17 cellular contexts compared by ENCODE assay signal in genomic region chr4:99572527-99573240, GRCh38. TPM values are rescaled to one million over a fixed set of nuclear protein-coding genes. Genes with fewer than 3 reads are reported as not detected.
A peak's percentile ranks its signal among the peaks of the same experiment; 100 is the strongest.
DNase-seq lines count a peak whose midpoint lies in the region; ATAC-seq and TF ChIP-seq lines count a peak whose summit lies in the region.
"Had no signal": no experiment of that assay in that cellular context is flagged by ENCODE, and none has a peak within 500 bp of the region (broad histone marks: within the 10 kb centered on the region; RNA-seq: fewer than 3 reads in every experiment).

No MANE protein-coding gene starts in this region.

- ATAC-seq in gastroesophageal sphincter (peak; percentile 60), gastrocnemius medialis (peak; percentile 70 to 78)

- intact Hi-C loops in gastrocnemius medialis (cut with DNase I; ENCODE audit: low total_unique reads): no loop called here
- intact Hi-C loops in Caco-2 (cut with micrococcal nuclease; ENCODE audit: unreplicated experiment): no loop called here

- H4K20me1 ChIP-seq in GM23248 (ENCODE audit: insufficient read depth): no peaks in the 10 kb centered on the region

- no peak overlapping the region for H3K4me3 ChIP-seq in GM23248
- no peak overlapping the region for H3K4me3 ChIP-seq in gastroesophageal sphincter
- H3K4me3 ChIP-seq in gastrocnemius medialis: no peak overlapping the region
- no peak overlapping the region for H3K4me3 ChIP-seq in CD8-positive, alpha-beta memory T cell (ENCODE audit: low read length)
- no peak overlapping the region for H3K4me3 ChIP-seq in Caco-2 (ENCODE audit: low read depth, low read length)

- no peak for TF ChIP-seq EP300 in gastroesophageal sphincter (IDR thresholded peaks at IDR 0.05)

- H3K36me3 ChIP-seq in GM23248 (ENCODE audit: low read depth) (no peaks in the 10 kb centered on the region), gastroesophageal sphincter (no peaks in the 10 kb centered on the region), gastrocnemius medialis (no peaks in the 10 kb centered on the region), Caco-2 (ENCODE audit: control insufficient read depth, insufficient read depth, low read length) (no peaks in the 10 kb centered on the region)
- no peaks in the 10 kb centered on the region for H3K36me3 ChIP-seq in CD8-positive, alpha-beta memory T cell (ENCODE audit: insufficient read depth, low read length)

- H3K27me3 Mint-ChIP-seq in CD8-positive, alpha-beta memory T cell: peaks cover 23 to 70% of the 10 kb centered on the region in 2 donors
- H3K27me3 Mint-ChIP-seq in Caco-2 (ENCODE audit: insufficient read depth, unreplicated experiment): peaks cover 3% of the 10 kb centered on the region

- CTCF ChIA-PET in CD8-positive, alpha-beta memory T cell (lab: Charles Lee): no interaction called here
- CTCF ChIA-PET in Caco-2 (lab: Charles Lee): no interaction called here

- in situ Hi-C loops in GM23248 (cut with MboI): no loop called here
- in situ Hi-C loops in gastrocnemius medialis (cut with MboI; ENCODE audit: low sequenced_read_pairs in 4 of 4): loop anchor here in 2 of 4 donors (25.0 kb wide), 2 partner anchors 365 to 390 kb away; partner anchors contain the start of genes DNAJB14 (in 1 of the 2) and H2AZ1 (in 1 of the 2)

- no peak overlapping the region for H3K27ac ChIP-seq in GM23248
- H3K27ac ChIP-seq in gastroesophageal sphincter: peak overlapping the region; percentile 56 to 68 (median 61)
- peak overlapping the region in 3 of 4 donors; percentile 32 to 56 (median 45) for H3K27ac ChIP-seq in gastrocnemius medialis
- H3K27ac ChIP-seq in CD8-positive, alpha-beta memory T cell (ENCODE audit: low read depth, low read length): no peak overlapping the region

- H3K27ac Mint-ChIP-seq in CD8-positive, alpha-beta memory T cell: no peak overlapping the region
- H3K27ac Mint-ChIP-seq in Caco-2 (ENCODE audit: unreplicated experiment): no peak overlapping the region
- H3K27ac Mint-ChIP-seq: activated naive CD4-positive, alpha-beta T cell treated with anti-CD3 and anti-CD28 coated beads, Interleukin-2, amount 50 U/mL, for 24 hours; activated T-cell treated with anti-CD3 and anti-CD28 coated beads, Interleukin-2, amount 50 U/mL, for 24 hours; CD4-positive, alpha-beta memory T cell; stimulated activated naive CD8-positive, alpha-beta T cell treated with anti-CD3 and anti-CD28 coated beads, Interleukin-15, Interleukin-2, amounts not matched to agents 100 ng/mL and 50 ng/mL, for 24 hours had no signal

- POLR2A ChIA-PET in CD8-positive, alpha-beta memory T cell (lab: Charles Lee): no interaction called here
- POLR2A ChIA-PET in Caco-2 (lab: Charles Lee): no interaction called here

- no peak overlapping the region for H3K9ac ChIP-seq in GM23248

- no peaks in the 10 kb centered on the region for H3K9me3 Mint-ChIP-seq in CD8-positive, alpha-beta memory T cell
- no peaks in the 10 kb centered on the region for H3K9me3 Mint-ChIP-seq in Caco-2 (ENCODE audit: unreplicated experiment)
- H3K9me3 Mint-ChIP-seq: activated naive CD4-positive, alpha-beta T cell treated with anti-CD3 and anti-CD28 coated beads, Interleukin-2, amount 50 U/mL, for 24 hours; activated T-cell treated with anti-CD3 and anti-CD28 coated beads, Interleukin-2, amount 50 U/mL, for 24 hours; stimulated activated naive CD8-positive, alpha-beta T cell treated with anti-CD3 and anti-CD28 coated beads, Interleukin-15, Interleukin-2, amounts not matched to agents 100 ng/mL and 50 ng/mL, for 24 hours had no signal

- no TSS peak for BruUV-seq in Caco-2 (replicated peaks; lab: Mats Ljungman, UMichigan)

- H2AFZ ChIP-seq in GM23248: no peak overlapping the region

- peak; percentile 12 for DNase-seq in GM23248
- DNase-seq in RPMI7951 (ENCODE audit: low read depth): peak; percentile 58
- no peak for DNase-seq in gastrocnemius medialis
- DNase-seq in NCI-H1694 (lab: John Stamatoyannopoulos, UW): no peak
- DNase-seq in NCI-H2081 (lab: John Stamatoyannopoulos, UW): no peak
- no peak for DNase-seq in CD8-positive, alpha-beta memory T cell
- DNase-seq in Caco-2: no peak
- DNase-seq: activated T-cell treated with anti-CD3 and anti-CD28 coated beads, Interleukin-2, amount 50 U/mL, for 24 hours; CD4-positive, alpha-beta memory T cell; head of caudate nucleus; mesendoderm; NCI-H187; NCI-H69 had no signal

- no peaks in the 10 kb centered on the region for H3K27me3 ChIP-seq in GM23248 (replicated peaks; ENCODE audit: insufficient read depth)
- H3K27me3 ChIP-seq in gastroesophageal sphincter: no peaks in the 10 kb centered on the region
- H3K27me3 ChIP-seq in gastrocnemius medialis: no peaks in the 10 kb centered on the region
- no peaks in the 10 kb centered on the region for H3K27me3 ChIP-seq in CD8-positive, alpha-beta memory T cell (ENCODE audit: insufficient read depth, low read length, poor library complexity, severe bottlenecking)
- no peaks in the 10 kb centered on the region; the same call in 1 of the 2 replicates for H3K27me3 ChIP-seq in Caco-2 (replicated peaks; ENCODE audit: control insufficient read depth, insufficient read depth, low read length)

- TF ChIP-seq POLR2A in gastroesophageal sphincter (IDR thresholded peaks at IDR 0.05) (no peak), gastrocnemius medialis (IDR thresholded peaks at IDR 0.05) (no peak)

- H3K4me2 ChIP-seq in GM23248 (ENCODE audit: unreplicated experiment): no peak overlapping the region

- no peaks in the 10 kb centered on the region for H3K9me2 ChIP-seq in GM23248 (ENCODE audit: insufficient read depth)

- 61 to 65% methylated on average over 6 of the region's 6 CpGs for WGBS in GM23248 (ENCODE audit: low coverage in 1 of 2, low lambda C conversion rate in 2 of 2, missing lambda C conversion rate in 2 of 2), 2 experiments
- WGBS in gastroesophageal sphincter (ENCODE audit: low coverage in 1 of 2), 2 donors: 34 to 36% methylated on average over 6 of the region's 6 CpGs

- H3K9me3 ChIP-seq in GM23248 (ENCODE audit: low read depth): no peaks in the 10 kb centered on the region
- H3K9me3 ChIP-seq in gastroesophageal sphincter: no peaks in the 10 kb centered on the region
- no peaks in the 10 kb centered on the region for H3K9me3 ChIP-seq in gastrocnemius medialis
- no peaks in the 10 kb centered on the region for H3K9me3 ChIP-seq in CD8-positive, alpha-beta memory T cell (ENCODE audit: low read length)
- H3K9me3 ChIP-seq in Caco-2: no peaks in the 10 kb centered on the region

- no peak for TF ChIP-seq CTCF in gastroesophageal sphincter (IDR thresholded peaks at IDR 0.05)
- no peak for TF ChIP-seq CTCF in gastrocnemius medialis (IDR thresholded peaks at IDR 0.05 in 4 of 5, conservative IDR thresholded peaks at IDR 0.05 in 1 of 5)
- TF ChIP-seq CTCF in Caco-2 (IDR thresholded peaks at IDR 0.05; ENCODE audit: insufficient read depth in 1 of 2, low read depth in 1 of 2, low read length in 1 of 2, severe bottlenecking in 1 of 2, unreplicated experiment in 1 of 2): no peak

- H3K4me3 Mint-ChIP-seq in CD8-positive, alpha-beta memory T cell: no peak overlapping the region
- H3K4me3 Mint-ChIP-seq in Caco-2 (ENCODE audit: unreplicated experiment): no peak overlapping the region
- H3K4me3 Mint-ChIP-seq: activated naive CD4-positive, alpha-beta T cell treated with anti-CD3 and anti-CD28 coated beads, Interleukin-2, amount 50 U/mL, for 24 hours; activated T-cell treated with anti-CD3 and anti-CD28 coated beads, Interleukin-2, amount 50 U/mL, for 24 hours; CD4-positive, alpha-beta memory T cell; stimulated activated naive CD8-positive, alpha-beta T cell treated with anti-CD3 and anti-CD28 coated beads, Interleukin-15, Interleukin-2, amounts not matched to agents 100 ng/mL and 50 ng/mL, for 24 hours had no signal

- H3K4me1 ChIP-seq in GM23248 (ENCODE audit: insufficient read depth): no peaks in the 10 kb centered on the region
- peaks cover 0 to 21% (median 0%) of the 10 kb centered on the region in 3 donors for H3K4me1 ChIP-seq in gastroesophageal sphincter
- peaks cover 9 to 20% of the 10 kb centered on the region in 2 donors for H3K4me1 ChIP-seq in gastrocnemius medialis
- H3K4me1 ChIP-seq in CD8-positive, alpha-beta memory T cell (ENCODE audit: insufficient read depth, low read length): no peaks in the 10 kb centered on the region
- H3K4me1 ChIP-seq in Caco-2: peaks cover 11% of the 10 kb centered on the region; the same call in 1 of the 2 replicates

- no peaks in the 10 kb centered on the region for H3K36me3 Mint-ChIP-seq in CD8-positive, alpha-beta memory T cell
- H3K36me3 Mint-ChIP-seq in Caco-2 (ENCODE audit: insufficient read depth, unreplicated experiment): no peaks in the 10 kb centered on the region
- H3K36me3 Mint-ChIP-seq: activated naive CD4-positive, alpha-beta T cell treated with anti-CD3 and anti-CD28 coated beads, Interleukin-2, amount 50 U/mL, for 24 hours; CD4-positive, alpha-beta memory T cell had no signal

- H3F3A ChIP-seq in GM23248 (ENCODE audit: insufficient read depth): no peaks in the 10 kb centered on the region

- no peaks in the 10 kb centered on the region for H3K79me2 ChIP-seq in GM23248 (ENCODE audit: insufficient read depth)

- H3K4me1 Mint-ChIP-seq in CD8-positive, alpha-beta memory T cell: no peaks in the 10 kb centered on the region
- peaks cover 1% of the 10 kb centered on the region for H3K4me1 Mint-ChIP-seq in Caco-2 (ENCODE audit: low read depth, unreplicated experiment)
- H3K4me1 Mint-ChIP-seq: activated naive CD4-positive, alpha-beta T cell treated with anti-CD3 and anti-CD28 coated beads, Interleukin-2, amount 50 U/mL, for 24 hours; CD4-positive, alpha-beta memory T cell had no signal

RNA-seq across cellular contexts. Expression of gene MTTP, which starts 1.9 kb away (rescaled TPM):
- total RNA-seq in GM23248 (2014; rRNA removed; shearing (Covaris generic)): not detected in 2 replicates
- not detected in 2 replicates for polyA plus RNA-seq in GM23248 (2016; fragmentation: Nextera tagmentation; extraction: Ambion mirVana)
- under 0.01 and 0.39 TPM in 2 replicates for total RNA-seq in RPMI7951 (2014; rRNA removed; shearing (Covaris generic))
- total RNA-seq in gastroesophageal sphincter: 1 to 10 TPM in 2 of 4 donors, under 1 TPM in 2; 0.16 to 3.5 (median 1.2) TPM
- total RNA-seq in gastrocnemius medialis: under 1 TPM in 3 of 4 donors, not detected in 1; 0.33 to 0.63 (median 0.59) TPM
- not detected for total RNA-seq in CD8-positive, alpha-beta memory T cell
- polyA plus RNA-seq in CD8-positive, alpha-beta memory T cell: not detected
- total RNA-seq in Caco-2 (2022): 0.77 and 2.1 TPM in 2 replicates
- total RNA-seq: endothelial cell of umbilical vein had no signal
- polyA plus RNA-seq: CD4-positive, alpha-beta memory T cell; endothelial cell of umbilical vein had no signal

RNA-seq across cellular contexts. Expression of gene TRMT10A, which starts 8.8 kb away (rescaled TPM):
- total RNA-seq in GM23248 (2014; rRNA removed; shearing (Covaris generic)): 1.6 and 5.3 TPM in 2 replicates
- polyA plus RNA-seq in GM23248 (2016; fragmentation: Nextera tagmentation; extraction: Ambion mirVana): 3.8 and 6.3 TPM in 2 replicates
- total RNA-seq in RPMI7951 (2014; rRNA removed; shearing (Covaris generic)): 9.7 and 10.8 TPM in 2 replicates
- total RNA-seq in gastroesophageal sphincter (10 to 100 TPM in 1 of 4 donors, 1 to 10 TPM in 3; 3.8 to 10.2 (median 5.7) TPM), gastrocnemius medialis (1 to 10 TPM; 2.6 to 7.3 (median 5.9) TPM), Caco-2 (2022) (5.1 and 5.8 TPM in 2 replicates)
- total RNA-seq in CD8-positive, alpha-beta memory T cell: 10 to 100 TPM in 1 of 2 experiments, 1 to 10 TPM in 1; 8.1 to 10.1 TPM
- polyA plus RNA-seq in CD8-positive, alpha-beta memory T cell: 1.8 TPM

Comparison
In these comparisons a context has a peak if more than half of its experiments do, and no peak if none do; other contexts are left out.
1. DNase-seq: peak in GM23248 (single experiment) and RPMI7951 (single experiment); none in gastrocnemius medialis (0 of 2), NCI-H1694 (single experiment), NCI-H2081 (0 of 2), CD8-positive, alpha-beta memory T cell (0 of 5) and Caco-2 (0 of 2).
2. H3K27ac ChIP-seq: peak in gastroesophageal sphincter (4 of 4) and gastrocnemius medialis (3 of 4); none in GM23248 (single experiment) and CD8-positive, alpha-beta memory T cell (single experiment).